29 cellular contexts compared by ENCODE assay signal in genomic region chr21:42112223-42112622, GRCh38. TPM values are rescaled to one million over a fixed set of nuclear protein-coding genes. Genes with fewer than 3 reads are reported as not detected.
"Had no signal": no experiment of that assay in that cellular context is flagged by ENCODE, and none has a peak within 500 bp of the region (broad histone marks: within the 10 kb centered on the region; RNA-seq: fewer than 3 reads in every experiment).

No MANE protein-coding gene starts in this region.

- FAIRE-seq: endothelial cell of umbilical vein, keratinocyte, TTC549 had no signal

- H3K4me3 ChIP-seq: ascending aorta, gastroesophageal sphincter, tibial nerve had no signal

- ATAC-seq: gastroesophageal sphincter, left colon, natural killer cell, right cardiac atrium had no signal

- H3K4me1 ChIP-seq: ascending aorta had no signal

- H3K36me3 ChIP-seq: ascending aorta, brain microvascular endothelial cell, gastroesophageal sphincter, tibial nerve had no signal

- H3K27me3 ChIP-seq: ascending aorta, brain microvascular endothelial cell had no signal

- H3K27ac ChIP-seq: ascending aorta, brain microvascular endothelial cell, gastroesophageal sphincter, tibial nerve, VCaP had no signal

- H3K9me3 ChIP-seq: ascending aorta, gastroesophageal sphincter, tibial nerve had no signal

- DNase-seq: activated CD4-positive, alpha-beta T cell treated with anti-CD3 and anti-CD28 coated beads for 48 hours; activated CD4-positive, alpha-beta T cell treated with anti-CD3 and anti-CD28 coated beads, Interleukin-2, amount 50 U/mL, for 48 hours; activated CD8-positive, alpha-beta memory T cell treated with anti-CD3 and anti-CD28 coated beads, Interleukin-2, amount 50 U/mL, for 48 hours; activated gamma-delta T cell; activated naive CD4-positive, alpha-beta T cell treated with anti-CD3 and anti-CD28 coated beads, Interleukin-2, amount 10 ng/mL, durations not matched to agents 7 days and 5 days; activated naive CD8-positive, alpha-beta T cell treated with anti-CD3 and anti-CD28 coated beads, Interleukin-2, amount 10 ng/mL, durations not matched to agents 7 days and 5 days; activated T-cell treated with anti-CD3 and anti-CD28 coated beads, Interleukin-2, amount 50 U/mL, for 24 hours; hippocampal formation; left colon; natural killer cell; stimulated activated CD4-positive, alpha-beta T cell treated with anti-CD3 and anti-CD28 coated beads, Interleukin-2, amount 100 ng/mL, for 48 hours; stimulated activated naive CD4-positive, alpha-beta T cell treated with Interleukin-2 at 50 U/mL for 16 hours; T-helper 9 cell had no signal

RNA-seq across cellular contexts. Expression of gene UMODL1, which starts 41.1 kb away (rescaled TPM):
- total RNA-seq: activated CD8-positive, alpha-beta memory T cell treated with anti-CD3 and anti-CD28 coated beads for 36 hours; ascending aorta; cardiac septum; endothelial cell of umbilical vein; fibroblast of lung; fibroblast of villous mesenchyme; gastroesophageal sphincter; omental fat pad; right cardiac atrium; temporal lobe; tibial nerve; ureter had no signal
- polyA plus RNA-seq: endothelial cell of umbilical vein, fibroblast of lung, right cardiac atrium had no signal
